In the genomic region with DNA sequence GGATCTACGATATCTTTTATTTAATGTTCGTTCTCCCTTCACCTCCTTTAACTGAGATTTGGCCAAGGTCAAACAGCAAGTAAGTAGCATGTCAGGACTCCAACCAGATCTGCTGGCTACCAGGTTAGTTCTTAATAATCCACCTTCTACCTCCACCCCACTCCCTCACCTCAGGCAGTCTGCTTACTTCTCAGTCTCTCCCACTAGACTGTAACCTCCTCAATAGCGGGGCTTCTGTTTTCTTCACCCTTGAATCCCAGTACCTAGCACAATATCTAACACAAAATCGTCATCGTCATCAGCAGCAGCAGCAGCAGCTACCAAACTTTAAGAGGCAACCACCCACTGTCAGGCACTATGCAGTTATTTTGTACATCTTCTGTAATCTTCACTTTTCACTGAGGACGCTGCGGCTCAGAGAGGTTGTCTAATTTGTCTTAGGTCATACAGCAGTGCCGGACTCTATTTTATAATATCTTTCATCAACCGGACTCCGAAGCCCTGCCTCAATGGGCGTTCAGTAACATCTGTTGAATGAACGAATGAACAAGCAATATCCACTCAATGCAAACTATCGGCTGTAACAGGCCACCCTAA, we compare ENCODE assay signal across 8 cellular contexts. TPM values are rescaled to one million over a fixed set of nuclear protein-coding genes. Genes with fewer than 3 reads are reported as not detected.
DNase-seq lines count a peak whose midpoint lies in the region; ATAC-seq and TF ChIP-seq lines count a peak whose summit lies in the region.

No MANE protein-coding gene starts in this region.

- H3K27ac Mint-ChIP-seq in WTC11, result peak overlapping the region; percentile 77
- H3K27ac Mint-ChIP-seq in stimulated activated effector memory CD8-positive, alpha-beta T cell treated with anti-CD3 and anti-CD28 coated beads, Interleukin-12 subunit alpha, Interleukin-12 subunit beta, amount 100 ng/mL, for 72 hours, result no peak overlapping the region

- peak overlapping the region; percentile 59 for H3K4me3 ChIP-seq in iPS-11a (ENCODE audit: low read depth, low read length)

- peaks cover 6% of the 10 kb centered on the region for H3K36me3 Mint-ChIP-seq in WTC11
- H3K36me3 Mint-ChIP-seq in stimulated activated effector memory CD8-positive, alpha-beta T cell treated with anti-CD3 and anti-CD28 coated beads, Interleukin-12 subunit alpha, Interleukin-12 subunit beta, amount 100 ng/mL, for 72 hours, result no peaks in the 10 kb centered on the region

- ATAC-seq in WTC11 (no peak), GM21825 (IDR thresholded peaks at IDR 0.05; ENCODE audit: unreplicated experiment) (no peak)
- no peak for ATAC-seq in stimulated activated effector memory CD8-positive, alpha-beta T cell treated with anti-CD3 and anti-CD28 coated beads, Interleukin-12 subunit alpha, Interleukin-12 subunit beta, amount 100 ng/mL, for 72 hours

- TF ChIP-seq CTCF in WTC11 (IDR thresholded peaks at IDR 0.05), result no peak

- POLR2A ChIA-PET in WTC11 (lab: Charles Lee), result no interaction called here

- CTCF ChIA-PET in WTC11 (lab: Charles Lee), result interaction anchor here (1.0 to 1.2 kb wide), 2 partner anchors 15 to 249 kb away, joined by 3 to 4 read pairs; no protein-coding TSS in a partner anchor

- peak overlapping the region; percentile 84 for H3K4me3 Mint-ChIP-seq in WTC11
- peak overlapping the region; percentile 84 for H3K4me3 Mint-ChIP-seq in stimulated activated effector memory CD8-positive, alpha-beta T cell treated with anti-CD3 and anti-CD28 coated beads, Interleukin-12 subunit alpha, Interleukin-12 subunit beta, amount 100 ng/mL, for 72 hours

- DNase-seq in DMS53 (lab: John Stamatoyannopoulos, UW), result peak; percentile 56
- no peak for DNase-seq in DMS53 treated with DMSO at 0.1 percent for 48 hours (lab: John Stamatoyannopoulos, UW; ENCODE audit: unreplicated experiment)
- DNase-seq in WTC11 (ENCODE audit: low spot score), result no peak
- no peak for DNase-seq in stimulated activated effector memory CD8-positive, alpha-beta T cell treated with anti-CD3 and anti-CD28 coated beads, Interleukin-12 subunit alpha, Interleukin-12 subunit beta, amount 100 ng/mL, for 72 hours (ENCODE audit: low spot score in 2 of 2)
- DNase-seq in HCEC 1CT, result no peak
- DNase-seq in hippocampal formation (lab: John Stamatoyannopoulos, UW), result no peak

- H3K27me3 Mint-ChIP-seq in WTC11 (ENCODE audit: low read depth), result peaks cover 13% of the 10 kb centered on the region

- H3K4me1 Mint-ChIP-seq in WTC11, result peaks cover 18% of the 10 kb centered on the region
- peaks cover 23% of the 10 kb centered on the region for H3K4me1 Mint-ChIP-seq in stimulated activated effector memory CD8-positive, alpha-beta T cell treated with anti-CD3 and anti-CD28 coated beads, Interleukin-12 subunit alpha, Interleukin-12 subunit beta, amount 100 ng/mL, for 72 hours

- peaks cover 12% of the 10 kb centered on the region for H3K9me3 Mint-ChIP-seq in WTC11
- no peaks in the 10 kb centered on the region for H3K9me3 Mint-ChIP-seq in stimulated activated effector memory CD8-positive, alpha-beta T cell treated with anti-CD3 and anti-CD28 coated beads, Interleukin-12 subunit alpha, Interleukin-12 subunit beta, amount 100 ng/mL, for 72 hours

TF ChIP-seq in WTC11, 78 proteins besides CTCF, POLR2A, EP300 and RAD21:
- TF ChIP-seq KAT7 (CRISPR knock-in tag; IDR thresholded peaks at IDR 0.05; ENCODE audit: borderline replicate concordance), result no peak
- TF ChIP-seq, protein P1, sequence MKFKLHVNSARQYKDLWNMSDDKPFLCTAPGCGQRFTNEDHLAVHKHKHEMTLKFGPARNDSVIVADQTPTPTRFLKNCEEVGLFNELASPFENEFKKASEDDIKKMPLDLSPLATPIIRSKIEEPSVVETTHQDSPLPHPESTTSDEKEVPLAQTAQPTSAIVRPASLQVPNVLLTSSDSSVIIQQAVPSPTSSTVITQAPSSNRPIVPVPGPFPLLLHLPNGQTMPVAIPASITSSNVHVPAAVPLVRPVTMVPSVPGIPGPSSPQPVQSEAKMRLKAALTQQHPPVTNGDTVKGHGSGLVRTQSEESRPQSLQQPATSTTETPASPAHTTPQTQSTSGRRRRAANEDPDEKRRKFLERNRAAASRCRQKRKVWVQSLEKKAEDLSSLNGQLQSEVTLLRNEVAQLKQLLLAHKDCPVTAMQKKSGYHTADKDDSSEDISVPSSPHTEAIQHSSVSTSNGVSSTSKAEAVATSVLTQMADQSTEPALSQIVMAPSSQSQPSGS (CRISPR knock-in tag; IDR thresholded peaks at IDR 0.05; ENCODE audit: borderline replicate concordance, low read depth), result no peak
- TF ChIP-seq, protein P2, sequence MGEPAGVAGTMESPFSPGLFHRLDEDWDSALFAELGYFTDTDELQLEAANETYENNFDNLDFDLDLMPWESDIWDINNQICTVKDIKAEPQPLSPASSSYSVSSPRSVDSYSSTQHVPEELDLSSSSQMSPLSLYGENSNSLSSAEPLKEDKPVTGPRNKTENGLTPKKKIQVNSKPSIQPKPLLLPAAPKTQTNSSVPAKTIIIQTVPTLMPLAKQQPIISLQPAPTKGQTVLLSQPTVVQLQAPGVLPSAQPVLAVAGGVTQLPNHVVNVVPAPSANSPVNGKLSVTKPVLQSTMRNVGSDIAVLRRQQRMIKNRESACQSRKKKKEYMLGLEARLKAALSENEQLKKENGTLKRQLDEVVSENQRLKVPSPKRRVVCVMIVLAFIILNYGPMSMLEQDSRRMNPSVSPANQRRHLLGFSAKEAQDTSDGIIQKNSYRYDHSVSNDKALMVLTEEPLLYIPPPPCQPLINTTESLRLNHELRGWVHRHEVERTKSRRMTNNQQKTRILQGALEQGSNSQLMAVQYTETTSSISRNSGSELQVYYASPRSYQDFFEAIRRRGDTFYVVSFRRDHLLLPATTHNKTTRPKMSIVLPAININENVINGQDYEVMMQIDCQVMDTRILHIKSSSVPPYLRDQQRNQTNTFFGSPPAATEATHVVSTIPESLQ (CRISPR knock-in tag; IDR thresholded peaks at IDR 0.05), result no peak

RNA-seq across cellular contexts. Expression of a gene that starts 0.9 kb away (rescaled TPM):
- total RNA-seq in WTC11 (2021), result 8.2 to 9.7 TPM (median 8.8 TPM) in 3 replicates
